Comparison of ENCODE assay signal across 20 cellular contexts in the genomic region with DNA sequence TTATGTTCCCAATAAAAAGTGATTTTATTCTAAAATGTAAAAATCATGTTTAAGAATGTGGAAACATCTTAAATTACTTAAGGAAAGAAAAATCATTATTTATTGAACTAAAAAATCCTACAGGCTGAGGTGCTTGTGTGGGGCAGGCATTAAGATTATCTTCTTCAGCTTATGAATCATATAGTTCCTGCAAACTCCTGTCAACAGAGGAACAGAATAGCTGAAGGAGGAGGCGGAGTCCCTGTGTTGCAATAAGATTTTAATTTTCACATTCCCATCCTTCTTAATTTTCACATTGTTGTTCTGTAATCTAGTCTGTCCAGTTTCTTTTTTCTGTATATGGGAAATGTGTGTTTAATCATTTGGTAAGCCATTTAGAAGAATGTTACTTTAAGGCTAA.
"Had no signal": no experiment of that assay in that cellular context is flagged by ENCODE, and none has a peak within 500 bp of the region (broad histone marks: within the 10 kb centered on the region; RNA-seq: fewer than 3 reads in every experiment).

No MANE protein-coding gene starts in this region.

- H3K27me3 ChIP-seq: breast epithelium, hepatocyte, sigmoid colon, testis had no signal

- ATAC-seq: activated CD8-positive, alpha-beta memory T cell treated with anti-CD3 and anti-CD28 coated beads, Interleukin-2, amount 10 ng/mL, durations not matched to agents 7 days and 5 days; natural killer cell treated with Interleukin-12 subunit alpha and Interleukin-12 subunit beta and Interleukin-15 and Interleukin-18, amount 100 ng/mL, for 72 hours; stimulated activated naive B cell treated with anti-CD40 and anti-IgM and Interleukin-4, amounts not matched to agents 10 μg/mL and 1 μg/mL and 100 μg/mL, for 72 hours had no signal

- H3K36me3 ChIP-seq: breast epithelium had no signal

- DNase-seq: activated CD4-positive, alpha-beta memory T cell treated with anti-CD3 and anti-CD28 coated beads, Interleukin-2, amount 10 ng/mL, durations not matched to agents 7 days and 5 days; activated CD4-positive, alpha-beta T cell treated with anti-CD3 and anti-CD28 coated beads for 4 hours; activated CD4-positive, CD25-positive, alpha-beta regulatory T cell; activated CD8-positive, alpha-beta memory T cell treated with anti-CD3 and anti-CD28 coated beads, Interleukin-2, amount 10 ng/mL, durations not matched to agents 7 days and 5 days; activated naive CD4-positive, alpha-beta T cell; activated T-cell treated with anti-CD3 and anti-CD28 coated beads for 4 hours; amniotic stem cell; effector CD4-positive, alpha-beta T cell; glutamatergic neuron; left cardiac atrium; retina; sigmoid colon; stimulated activated CD4-positive, alpha-beta T cell treated with anti-CD3 and anti-CD28 coated beads, Interleukin-15, amount 100 ng/mL, for 24 hours; stimulated activated naive B cell treated with anti-CD40 and anti-IgM and Interleukin-4, amounts not matched to agents 10 μg/mL and 1 μg/mL and 100 μg/mL, for 72 hours; T1000; testis had no signal

- H3K9me3 ChIP-seq: breast epithelium, sigmoid colon, testis had no signal

- H3K4me3 ChIP-seq: breast epithelium, hepatocyte, sigmoid colon, smooth muscle cell, testis had no signal

- H3K27ac ChIP-seq: breast epithelium, hepatocyte, sigmoid colon, testis had no signal

- H3K4me1 ChIP-seq: breast epithelium, sigmoid colon, testis had no signal
